Comparison of ENCODE assay signal across 31 cellular contexts in the genomic region with DNA sequence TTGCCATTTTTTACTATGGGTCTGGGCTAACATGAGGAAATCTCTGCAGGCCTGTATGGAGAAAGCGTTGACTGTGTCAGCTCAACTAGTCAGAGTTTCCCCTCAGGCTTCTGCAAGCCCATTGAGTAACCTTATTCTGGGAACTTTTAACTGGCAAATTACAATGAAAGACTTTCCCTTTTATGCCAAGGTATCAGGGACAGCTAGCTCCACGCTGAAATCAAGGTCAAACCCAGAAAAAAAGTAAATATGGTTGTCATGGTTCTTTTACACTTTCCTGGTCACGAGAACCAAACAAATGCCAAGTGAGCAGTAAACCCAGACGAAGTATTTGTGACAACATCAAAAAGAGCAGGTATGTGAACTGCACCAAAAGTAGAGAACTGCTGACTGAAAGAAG.
"Had no signal": no experiment of that assay in that cellular context is flagged by ENCODE, and none has a peak within 500 bp of the region (broad histone marks: within the 10 kb centered on the region; RNA-seq: fewer than 3 reads in every experiment).

No MANE protein-coding gene starts in this region.

- H3K9me3 Mint-ChIP-seq: activated CD4-positive, alpha-beta T cell treated with anti-CD3 and anti-CD28 coated beads, Interleukin-2, amount 10 ng/mL, durations not matched to agents 7 days and 5 days; activated naive CD4-positive, alpha-beta T cell treated with anti-CD3 and anti-CD28 coated beads, Interleukin-2, amount 10 ng/mL, durations not matched to agents 7 days and 5 days; brain; T-helper 1 cell treated with Interleukin-12 subunit alpha and Interleukin-12 subunit beta and Interleukin-4 antibody, amounts not matched to agents 30 μg/mL and 1 μg/mL, for 36 hours; T-helper 2 cell treated with Interferon-gamma antibody and Interleukin-4, amounts not matched to agents 5 μg/mL and 100 μg/mL, for 36 hours; WTC11 had no signal

- H3K4me3 Mint-ChIP-seq: activated CD4-positive, alpha-beta T cell treated with anti-CD3 and anti-CD28 coated beads for 36 hours; activated CD4-positive, alpha-beta T cell treated with anti-CD3 and anti-CD28 coated beads, Interleukin-2, amount 10 ng/mL, durations not matched to agents 7 days and 5 days; activated CD8-positive, alpha-beta T cell treated with anti-CD3 and anti-CD28 coated beads, Interleukin-2, amount 10 ng/mL, durations not matched to agents 7 days and 5 days; activated naive CD4-positive, alpha-beta T cell treated with anti-CD3 and anti-CD28 coated beads, Interleukin-2, amount 10 ng/mL, durations not matched to agents 7 days and 5 days; activated naive CD8-positive, alpha-beta T cell; brain; T-helper 1 cell treated with Interleukin-12 subunit alpha and Interleukin-12 subunit beta and Interleukin-4 antibody, amounts not matched to agents 30 μg/mL and 1 μg/mL, for 36 hours; T-helper 2 cell treated with Interferon-gamma antibody and Interleukin-4, amounts not matched to agents 5 μg/mL and 100 μg/mL, for 36 hours; WTC11 had no signal

- H3K4me1 Mint-ChIP-seq: WTC11 had no signal

- ATAC-seq: activated CD4-positive, alpha-beta T cell treated with anti-CD3 and anti-CD28 coated beads for 36 hours; activated CD4-positive, CD25-positive, alpha-beta regulatory T cell treated with anti-CD3 and anti-CD28 coated beads, Interleukin-2, amount 50 U/mL, for 24 hours; activated CD8-positive, alpha-beta T cell treated with anti-CD3 and anti-CD28 coated beads, Interleukin-2, amount 10 ng/mL, durations not matched to agents 7 days and 5 days; K562; PC-3; WTC11 had no signal

- H3K9ac ChIP-seq: SK-N-SH had no signal

- H3K27me3 Mint-ChIP-seq: activated CD4-positive, alpha-beta T cell treated with anti-CD3 and anti-CD28 coated beads for 36 hours; activated CD4-positive, alpha-beta T cell treated with anti-CD3 and anti-CD28 coated beads, Interleukin-2, amount 10 ng/mL, durations not matched to agents 7 days and 5 days; activated naive CD4-positive, alpha-beta T cell treated with anti-CD3 and anti-CD28 coated beads, Interleukin-2, amount 10 ng/mL, durations not matched to agents 7 days and 5 days; activated naive CD8-positive, alpha-beta T cell; brain had no signal

- H3K4me1 ChIP-seq: Peyer's patch, SJSA1 had no signal

- H3K27me3 ChIP-seq: Peyer's patch, SJSA1 had no signal

- H3K9me3 ChIP-seq: Peyer's patch, SJSA1, SK-N-SH had no signal

- H3K27ac ChIP-seq: Peyer's patch, SJSA1 had no signal

- H3K4me3 ChIP-seq: K562, Peyer's patch, SJSA1 had no signal

- H3K9me2 ChIP-seq: SK-N-SH had no signal

- DNase-seq: activated CD4-positive, alpha-beta T cell treated with anti-CD3 and anti-CD28 coated beads for 36 hours; activated CD4-positive, alpha-beta T cell treated with anti-CD3 and anti-CD28 coated beads, Interleukin-2, amount 10 ng/mL, durations not matched to agents 7 days and 5 days; activated CD4-positive, alpha-beta T cell treated with anti-CD3 and anti-CD28 coated beads, Interleukin-2, amount 50 U/mL, for 48 hours; activated CD8-positive, alpha-beta T cell treated with anti-CD3 and anti-CD28 coated beads, Interleukin-2, amount 10 ng/mL, durations not matched to agents 7 days and 5 days; activated effector memory CD4-positive, alpha-beta T cell treated with Interleukin-2 at 50 U/mL for 16 hours; activated naive CD4-positive, alpha-beta T cell treated with anti-CD3 and anti-CD28 coated beads, Interleukin-2, amount 10 ng/mL, durations not matched to agents 7 days and 5 days; activated T-cell treated with anti-CD3 and anti-CD28 coated beads, Interleukin-2, amount 50 U/mL, for 48 hours; IMR-90; NCI-H1048; NCI-H1105 treated with DMSO at 0.1 percent for 48 hours; NCI-H1436; NCI-H1694; NCI-H1930; NCI-H2081 treated with DMSO at 0.1 percent for 48 hours; NCI-H226; NCI-H446 treated with DMSO at 0.1 percent for 48 hours; NCI-H524; NCI-H69; PC-3; Peyer's patch; RPMI8226; SHP77 treated with DMSO at 0.1 percent for 48 hours; SK-N-SH had no signal

- H3K4me2 ChIP-seq: SK-N-SH had no signal

- H3K27ac Mint-ChIP-seq: activated CD4-positive, alpha-beta T cell treated with anti-CD3 and anti-CD28 coated beads for 36 hours; activated CD4-positive, alpha-beta T cell treated with anti-CD3 and anti-CD28 coated beads, Interleukin-2, amount 10 ng/mL, durations not matched to agents 7 days and 5 days; activated CD8-positive, alpha-beta T cell treated with anti-CD3 and anti-CD28 coated beads, Interleukin-2, amount 10 ng/mL, durations not matched to agents 7 days and 5 days; activated naive CD4-positive, alpha-beta T cell treated with anti-CD3 and anti-CD28 coated beads, Interleukin-2, amount 10 ng/mL, durations not matched to agents 7 days and 5 days; activated naive CD8-positive, alpha-beta T cell; T-helper 1 cell treated with Interleukin-12 subunit alpha and Interleukin-12 subunit beta and Interleukin-4 antibody, amounts not matched to agents 30 μg/mL and 1 μg/mL, for 36 hours; T-helper 2 cell treated with Interferon-gamma antibody and Interleukin-4, amounts not matched to agents 5 μg/mL and 100 μg/mL, for 36 hours; WTC11 had no signal
